Comparison of ENCODE assay signal across 1 cellular context in genomic region chr17:7234100-7235012, GRCh38.
A peak's percentile ranks its signal among the peaks of the same experiment; 100 is the strongest.
TF ChIP-seq lines count a peak whose summit lies in the region.

Gene DVL2 (minus strand): TSS chr17:7234517. CDS start chr17:7234262, 255 bp downstream.

TF ChIP-seq in HEK293, 187 proteins besides CTCF, POLR2A, EP300 and RAD21 (continued from another document and continues in another):
- TF ChIP-seq PRDM10 (tag by site-specific recombination; IDR thresholded peaks at IDR 0.05) (peak; percentile 99), ZNF169 (tag by site-specific recombination; IDR thresholded peaks at IDR 0.05) (0 out of 2 replicates have a peak, but pooled peaks have one; percentile 69), ZNF362 (tag by site-specific recombination; IDR thresholded peaks at IDR 0.05) (no peak), ZNF645 (tag by site-specific recombination; IDR thresholded peaks at IDR 0.05) (peak; percentile 92), ZNF23 (tag by site-specific recombination; IDR thresholded peaks at IDR 0.05; ENCODE audit: borderline replicate concordance) (peak; percentile 65; the same call in 1 of the 2 replicates), ZNF175 (tag by site-specific recombination; IDR thresholded peaks at IDR 0.05) (peak; percentile 99; the same call in 1 of the 2 replicates), ZNF501 (tag by site-specific recombination; IDR thresholded peaks at IDR 0.05) (peak; percentile 91), PBX3 (CRISPR knock-in tag; IDR thresholded peaks at IDR 0.05) (peak; percentile 63; the same call in 1 of the 2 replicates), KLF16 (tag by site-specific recombination; IDR thresholded peaks at IDR 0.05) (peak; percentile 98), GLI2 (tag by site-specific recombination; IDR thresholded peaks at IDR 0.05; ENCODE audit: borderline replicate concordance, low read depth) (no peak), ZNF701 (tag by site-specific recombination; IDR thresholded peaks at IDR 0.05) (no peak), ZSCAN30 (tag by site-specific recombination; IDR thresholded peaks at IDR 0.05) (peak; percentile 65), TSHZ1 (tag by site-specific recombination; IDR thresholded peaks at IDR 0.05; ENCODE audit: borderline replicate concordance) (no peak), ZNF548 (tag by site-specific recombination; IDR thresholded peaks at IDR 0.05) (no peak), KLF9 (tag by site-specific recombination; IDR thresholded peaks at IDR 0.05; ENCODE audit: low read depth) (peak; percentile 99), ZNF561 (tag by site-specific recombination; IDR thresholded peaks at IDR 0.05; ENCODE audit: borderline replicate concordance) (peak; percentile 85; the same call in 1 of the 2 replicates), ZNF354C (tag by site-specific recombination; IDR thresholded peaks at IDR 0.05; ENCODE audit: borderline replicate concordance, low read depth) (peak; percentile 86; the same call in 1 of the 2 replicates), ZNF555 (tag by site-specific recombination; conservative IDR thresholded peaks at IDR 0.05) (no peak), ZSCAN5A (tag by site-specific recombination; IDR thresholded peaks at IDR 0.05) (peak; percentile 67; the same call in 1 of the 2 replicates), ZNF266 (tag by site-specific recombination; IDR thresholded peaks at IDR 0.05; ENCODE audit: low read depth) (no peak), ZNF138 (tag by site-specific recombination; IDR thresholded peaks at IDR 0.05; ENCODE audit: borderline replicate concordance) (peak; percentile 86; the same call in 1 of the 2 replicates), ZFP37 (tag by site-specific recombination; IDR thresholded peaks at IDR 0.05) (peak; percentile 72; the same call in 1 of the 2 replicates), ZNF302 (tag by site-specific recombination; IDR thresholded peaks at IDR 0.05; ENCODE audit: low read depth) (no peak), ZNF10 (tag by site-specific recombination; IDR thresholded peaks at IDR 0.05) (peak; percentile 38; the same call in 1 of the 2 replicates), SP7 (tag by site-specific recombination; IDR thresholded peaks at IDR 0.05) (peak; percentile 91), ZBTB7A (tag by site-specific recombination; IDR thresholded peaks at IDR 0.05; ENCODE audit: low read depth) (no peak; the same call in 1 of the 2 replicates), REST (tag by site-specific recombination; IDR thresholded peaks at IDR 0.05) (peak; percentile 25; the same call in 1 of the 2 replicates), ZNF660 (tag by site-specific recombination; IDR thresholded peaks at IDR 0.05) (peak; percentile 36; the same call in 1 of the 2 replicates), ZBTB20 (tag by site-specific recombination; IDR thresholded peaks at IDR 0.05) (peak; percentile 84), ZNF585B (tag by site-specific recombination; IDR thresholded peaks at IDR 0.05) (no peak), ZNF132 (tag by site-specific recombination; IDR thresholded peaks at IDR 0.05; ENCODE audit: borderline replicate concordance) (no peak), TRIM28 (IDR thresholded peaks at IDR 0.05; ENCODE audit: borderline replicate concordance, low read length) (no peak), ZNF341 (tag by site-specific recombination; IDR thresholded peaks at IDR 0.05; ENCODE audit: low read depth) (peak; percentile 21; the same call in 1 of the 2 replicates), ZNF214 (tag by site-specific recombination; IDR thresholded peaks at IDR 0.05; ENCODE audit: borderline replicate concordance) (no peak; the same call in 1 of the 2 replicates), PRDM1 (tag by site-specific recombination; IDR thresholded peaks at IDR 0.05) (peak; percentile 20; the same call in 1 of the 2 replicates), YY1 (tag by site-specific recombination; IDR thresholded peaks at IDR 0.05) (peak; percentile 79), SCRT1 (tag by site-specific recombination; IDR thresholded peaks at IDR 0.05; ENCODE audit: borderline replicate concordance) (no peak), ZNF24 (tag by site-specific recombination; IDR thresholded peaks at IDR 0.05) (peak; percentile 99), PRDM6 (tag by site-specific recombination; IDR thresholded peaks at IDR 0.05) (no peak; the same call in 1 of the 2 replicates), ZNF48 (tag by site-specific recombination; IDR thresholded peaks at IDR 0.05) (no peak), ZNF623 (tag by site-specific recombination; IDR thresholded peaks at IDR 0.05) (peak; percentile 36), ZNF423 (tag by site-specific recombination; IDR thresholded peaks at IDR 0.05) (0 out of 2 replicates have a peak, but pooled peaks have one; percentile 17), ZXDB (tag by site-specific recombination; IDR thresholded peaks at IDR 0.05) (peak; percentile 78), ZNF19 (tag by site-specific recombination; IDR thresholded peaks at IDR 0.05; ENCODE audit: low read depth) (0 out of 2 replicates have a peak, but pooled peaks have one; percentile 73), ZNF433 (tag by site-specific recombination; IDR thresholded peaks at IDR 0.05; ENCODE audit: low read depth) (0 out of 2 replicates have a peak, but pooled peaks have one; percentile 45), ZNF670 (tag by site-specific recombination; IDR thresholded peaks at IDR 0.05; ENCODE audit: low read depth) (no peak)
